ENCODE assay signal across 16 cellular contexts in the genomic region with DNA sequence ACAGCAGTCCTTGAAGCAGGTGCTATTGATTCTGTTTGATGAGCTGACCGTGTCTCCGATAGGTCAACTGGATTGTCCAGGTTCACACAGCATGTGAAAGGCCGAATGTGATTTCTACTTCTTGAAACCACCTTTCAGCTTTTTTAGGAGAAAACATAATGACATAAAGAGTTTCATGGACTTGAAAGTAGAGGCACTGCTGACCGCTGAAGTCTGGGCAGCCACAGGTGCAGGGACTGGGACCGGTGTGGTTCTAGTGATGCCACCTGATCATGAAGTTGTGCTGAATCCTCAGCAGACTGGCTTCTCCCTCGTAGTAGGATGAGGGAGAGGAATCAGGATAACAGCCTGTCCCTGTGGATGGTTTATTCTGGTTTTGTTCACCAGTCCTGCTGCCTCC.
DNase-seq lines count a peak whose midpoint lies in the region; ATAC-seq, FAIRE-seq and TF ChIP-seq lines count a peak whose summit lies in the region.
"Had no signal": no experiment of that assay in that cellular context is flagged by ENCODE, and none has a peak within 500 bp of the region (broad histone marks: within the 10 kb centered on the region; RNA-seq: fewer than 3 reads in every experiment).

No MANE protein-coding gene starts in this region.

- H3K4me3 ChIP-seq in right atrium auricular region = no peak overlapping the region
- no peak overlapping the region for H3K4me3 ChIP-seq in endothelial cell of umbilical vein (replicated peaks in 1 of 3; ENCODE audit: insufficient read depth in 1 of 3, low read depth in 1 of 3, low read length in 3 of 3)
- no peak overlapping the region for H3K4me3 ChIP-seq in skeletal muscle tissue (ENCODE audit: low read length in 3 of 3)
- no peak overlapping the region for H3K4me3 ChIP-seq in aorta (ENCODE audit: low read length in 2 of 2)
- no peak overlapping the region for H3K4me3 ChIP-seq in small intestine (ENCODE audit: low read depth in 1 of 2, low read length in 2 of 2)
- H3K4me3 ChIP-seq: GM23248, SJSA1 had no signal

- H3K4me1 ChIP-seq in right atrium auricular region (peaks cover 0 to 72% of the 10 kb centered on the region in 2 donors), endothelial cell of umbilical vein (ENCODE audit: control insufficient read depth, extremely low read depth, insufficient read depth, low read length) (peaks cover 11% of the 10 kb centered on the region), skeletal muscle tissue (ENCODE audit: control insufficient read depth in 3 of 3, insufficient read depth in 3 of 3, low read length in 3 of 3) (peaks cover 32 to 47% (median 40%) of the 10 kb centered on the region in 3 donors), aorta (ENCODE audit: control insufficient read depth in 1 of 2, insufficient read depth in 2 of 2, low read length in 2 of 2) (peaks cover 9 to 33% of the 10 kb centered on the region in 2 donors), small intestine (ENCODE audit: control insufficient read depth in 2 of 2, insufficient read depth in 1 of 2, low read depth in 1 of 2, low read length in 1 of 2) (peaks cover 3 to 18% of the 10 kb centered on the region in 2 donors)

- H3K79me2 ChIP-seq in endothelial cell of umbilical vein (ENCODE audit: control insufficient read depth, insufficient read depth, low read length) = peaks cover 8% of the 10 kb centered on the region

- H3K27me3 ChIP-seq in right atrium auricular region = no peaks in the 10 kb centered on the region
- H3K27me3 ChIP-seq in endothelial cell of umbilical vein (ENCODE audit: control insufficient read depth in 2 of 2, insufficient read depth in 2 of 2, low read length in 2 of 2) = no peaks in the 10 kb centered on the region
- H3K27me3 ChIP-seq in skeletal muscle tissue (ENCODE audit: control insufficient read depth in 3 of 3, insufficient read depth in 3 of 3, low read length in 3 of 3) = no peaks in the 10 kb centered on the region
- H3K27me3 ChIP-seq in aorta (ENCODE audit: control insufficient read depth in 1 of 2, insufficient read depth in 2 of 2, low read length in 1 of 2) = no peaks in the 10 kb centered on the region
- no peaks in the 10 kb centered on the region for H3K27me3 ChIP-seq in small intestine (ENCODE audit: control insufficient read depth in 2 of 2, insufficient read depth in 2 of 2, low read length in 2 of 2)
- H3K27me3 ChIP-seq: SJSA1 had no signal

- H3K9me1 ChIP-seq in endothelial cell of umbilical vein (replicated peaks; ENCODE audit: control insufficient read depth, extremely low read depth, insufficient read depth, low read length) = no peaks in the 10 kb centered on the region

- no peak for TF ChIP-seq CTCF in right atrium auricular region (IDR thresholded peaks at IDR 0.05)
- no peak for TF ChIP-seq CTCF in endothelial cell of umbilical vein (IDR thresholded peaks at IDR 0.05; ENCODE audit: extremely low read depth in 1 of 2, insufficient read depth in 1 of 2, low read depth in 1 of 2, low read length in 2 of 2)

- H3K36me3 ChIP-seq in right atrium auricular region (no peaks in the 10 kb centered on the region), endothelial cell of umbilical vein (ENCODE audit: control insufficient read depth in 2 of 2, extremely low read depth in 1 of 2, insufficient read depth in 2 of 2, low read length in 2 of 2) (peaks cover 0 to 21% of the 10 kb centered on the region in 2 experiments), skeletal muscle tissue (ENCODE audit: control insufficient read depth in 3 of 3, insufficient read depth in 3 of 3, low read length in 3 of 3) (peaks cover 0 to 4% (median 0%) of the 10 kb centered on the region in 3 donors), aorta (ENCODE audit: control insufficient read depth in 1 of 2, insufficient read depth in 2 of 2, low read length in 1 of 2) (no peaks in the 10 kb centered on the region), small intestine (ENCODE audit: control insufficient read depth in 2 of 2, insufficient read depth in 2 of 2, low read length in 2 of 2) (no peaks in the 10 kb centered on the region)

- dilution Hi-C loops in endothelial cell of umbilical vein (cut with MboI; ENCODE audit: extremely low pct_ligation_motif_present, low sequenced_read_pairs) = no loop called here

- ATAC-seq in left cardiac atrium = no peak
- no peak for ATAC-seq in aorta (ENCODE audit: low FRiP score)
- no peak for ATAC-seq in GM21619 (IDR thresholded peaks at IDR 0.05; ENCODE audit: unreplicated experiment)
- ATAC-seq: activated naive CD8-positive, alpha-beta T cell treated with anti-CD3 and anti-CD28 coated beads, Interleukin-2, amount 50 U/mL, for 24 hours had no signal

- TF ChIP-seq POLR2A in endothelial cell of umbilical vein (IDR thresholded peaks at IDR 0.05; ENCODE audit: low read depth, low read length) = no peak

- H2AFZ ChIP-seq in endothelial cell of umbilical vein (ENCODE audit: low read depth, low read length) = no peak overlapping the region
- H2AFZ ChIP-seq: GM23248 had no signal

- H3K9me3 ChIP-seq in right atrium auricular region (no peaks in the 10 kb centered on the region), endothelial cell of umbilical vein (replicated peaks; ENCODE audit: control insufficient read depth, insufficient read depth, low read length) (no peaks in the 10 kb centered on the region), skeletal muscle tissue (ENCODE audit: control insufficient read depth in 3 of 3, low read length in 3 of 3) (no peaks in the 10 kb centered on the region), aorta (ENCODE audit: control insufficient read depth, low read length) (no peaks in the 10 kb centered on the region), small intestine (ENCODE audit: control insufficient read depth, low read depth) (no peaks in the 10 kb centered on the region)
- H3K9me3 ChIP-seq: SJSA1 had no signal

- H4K20me1 ChIP-seq in endothelial cell of umbilical vein (replicated peaks; ENCODE audit: control insufficient read depth, extremely low read depth, insufficient read depth, low read length) = no peaks in the 10 kb centered on the region

- H3K9ac ChIP-seq in endothelial cell of umbilical vein (replicated peaks; ENCODE audit: extremely low read depth, insufficient read depth, low read length) (no peak overlapping the region), skeletal muscle tissue (ENCODE audit: low read depth in 1 of 3, low read length in 3 of 3) (no peak overlapping the region)
- H3K9ac ChIP-seq: GM23248 had no signal

- POLR2A ChIA-PET in endothelial cell of umbilical vein (lab: Charles Lee) = no interaction called here

- no TSS peak for BruUV-seq in endothelial cell of umbilical vein (replicated peaks; lab: Mats Ljungman, UMichigan)

- DNase-seq in right atrium auricular region (ENCODE audit: low spot score) (no peak), left cardiac atrium (no peak), endothelial cell of umbilical vein (ENCODE audit: low read depth, low spot score) (no peak), aorta (no peak), small intestine (no peak), KBM-7 (no peak)
- DNase-seq: activated CD4-positive, alpha-beta T cell treated with anti-CD3 and anti-CD28 coated beads, Interleukin-2, amount 10 ng/mL, durations not matched to agents 7 days and 5 days; activated naive CD8-positive, alpha-beta T cell treated with anti-CD3 and anti-CD28 coated beads, Interleukin-2, amount 50 U/mL, for 24 hours; activated T-cell treated with anti-CD3 and anti-CD28 coated beads, Interleukin-2, amount 50 U/mL, for 48 hours; GM23248; stimulated activated CD4-positive, alpha-beta T cell treated with anti-CD3 and anti-CD28 coated beads, Interleukin-15, amount 100 ng/mL, for 24 hours; T1000 had no signal

- intact Hi-C loops in left cardiac atrium (cut with DNase I) = loop anchor here in 1 of 2 donors (10.0 kb wide), 1 partner anchor 107 kb away; no protein-coding TSS in a partner anchor
- intact Hi-C loops in endothelial cell of umbilical vein (cut with micrococcal nuclease) = no loop called here
- intact Hi-C loops in aorta (cut with DNase I) = no loop called here

- peak overlapping the region; percentile 72 to 87 for H3K27ac ChIP-seq in right atrium auricular region
- H3K27ac ChIP-seq in endothelial cell of umbilical vein (ENCODE audit: insufficient read depth, low read depth, low read length) = no peak overlapping the region
- H3K27ac ChIP-seq in skeletal muscle tissue (ENCODE audit: low read depth, low read length) = peak overlapping the region; percentile 68
- peak overlapping the region; percentile 85 to 99 for H3K27ac ChIP-seq in aorta (ENCODE audit: low read depth in 1 of 2, low read length in 2 of 2)
- H3K27ac ChIP-seq in small intestine (ENCODE audit: low read depth in 1 of 2, low read length in 1 of 2) = peak overlapping the region in 1 of 2 donors; percentile 69
- H3K27ac ChIP-seq: GM23248, SJSA1 had no signal

- in situ Hi-C loops in KBM-7 (cut with MboI; ENCODE audit: low pct_unique_long_range_greater_than_20kb, low sequenced_read_pairs) = no loop called here

- CTCF ChIA-PET in endothelial cell of umbilical vein (lab: Charles Lee) = interaction anchor here (1.2 to 1.6 kb wide), 2 partner anchors 12 to 176 kb away, joined by 3 to 6 read pairs; no protein-coding TSS in a partner anchor

- H3K4me2 ChIP-seq in endothelial cell of umbilical vein (ENCODE audit: insufficient read depth, low read length) = no peak overlapping the region

- 93 to 97% methylated on average over 6 of the region's 6 CpGs for WGBS in aorta, 2 donors
- WGBS in small intestine, 3 donors = 89 to 91% (median 90%) methylated on average over 6 of the region's 6 CpGs

- FAIRE-seq in endothelial cell of umbilical vein (lab: Jason Lieb, UNC) (peak; percentile 65), small intestine (lab: Jason Lieb, UNC) (no peak)
- FAIRE-seq: HTR-8/SVneo had no signal

TF ChIP-seq in endothelial cell of umbilical vein, 7 proteins besides CTCF, POLR2A, EP300 and RAD21:
- TF ChIP-seq, protein P1, sequence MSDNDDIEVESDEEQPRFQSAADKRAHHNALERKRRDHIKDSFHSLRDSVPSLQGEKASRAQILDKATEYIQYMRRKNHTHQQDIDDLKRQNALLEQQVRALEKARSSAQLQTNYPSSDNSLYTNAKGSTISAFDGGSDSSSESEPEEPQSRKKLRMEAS (IDR thresholded peaks at IDR 0.05; ENCODE audit: insufficient read depth, insufficient read length) = no peak
- TF ChIP-seq MYC (IDR thresholded peaks at IDR 0.05; ENCODE audit: low read depth, low read length) (no peak), FOS (IDR thresholded peaks at IDR 0.05; ENCODE audit: borderline replicate concordance, insufficient read depth, low read length) (no peak), POLR2AphosphoS5 (IDR thresholded peaks at IDR 0.05; ENCODE audit: insufficient read depth, low read depth, low read length) (no peak), EZH2 (IDR thresholded peaks at IDR 0.05; ENCODE audit: borderline replicate concordance, low read depth, low read length, severe bottlenecking) (no peak), JUN (IDR thresholded peaks at IDR 0.05; ENCODE audit: borderline replicate concordance, insufficient read depth, insufficient read length, low read depth) (no peak), GATA2 (IDR thresholded peaks at IDR 0.05; ENCODE audit: insufficient read depth, insufficient read length, low read depth, low read length) (no peak)
